In the genomic region with DNA sequence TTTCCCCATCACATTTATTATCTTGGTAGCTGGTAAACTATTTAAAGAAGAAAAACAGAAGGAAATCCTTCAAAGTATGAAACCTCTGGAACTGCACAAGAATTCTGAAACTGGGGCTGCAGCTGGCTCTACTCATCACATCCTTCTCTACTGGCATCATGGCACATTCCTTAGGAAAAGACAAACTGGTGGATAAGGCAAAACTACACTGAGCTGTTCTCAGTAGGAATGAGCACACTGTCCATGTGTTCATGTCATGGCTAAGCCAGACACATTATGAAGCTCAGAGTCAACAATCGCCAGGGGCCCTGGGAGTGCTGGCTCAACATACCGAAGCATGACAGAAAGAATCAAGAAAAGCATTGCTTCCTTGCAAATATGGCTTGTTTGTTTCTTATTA, we compare ENCODE assay signal across 18 cellular contexts.
DNase-seq lines count a peak whose midpoint lies in the region; ATAC-seq, FAIRE-seq and TF ChIP-seq lines count a peak whose summit lies in the region.
"Had no signal": no experiment of that assay in that cellular context is flagged by ENCODE, and none has a peak within 500 bp of the region (broad histone marks: within the 10 kb centered on the region; RNA-seq: fewer than 3 reads in every experiment).

No MANE protein-coding gene starts in this region.

- H3K9me3 Mint-ChIP-seq in endodermal cell: peaks cover 9% of the 10 kb centered on the region
- peaks cover 29% of the 10 kb centered on the region for H3K9me3 Mint-ChIP-seq in nephron
- H3K9me3 Mint-ChIP-seq in activated T-cell treated with anti-CD3 and anti-CD28 coated beads, Interleukin-2, amount 50 U/mL, for 4 hours: peaks cover 6% of the 10 kb centered on the region
- H3K9me3 Mint-ChIP-seq in mesothelial cell of epicardium: peaks cover 41% of the 10 kb centered on the region

- H3K36me3 Mint-ChIP-seq in endodermal cell (ENCODE audit: low read depth) (no peaks in the 10 kb centered on the region), nephron (ENCODE audit: low read depth) (no peaks in the 10 kb centered on the region), mesothelial cell of epicardium (no peaks in the 10 kb centered on the region)
- H3K36me3 Mint-ChIP-seq in activated T-cell treated with anti-CD3 and anti-CD28 coated beads, Interleukin-2, amount 50 U/mL, for 4 hours (ENCODE audit: insufficient read depth): no peaks in the 10 kb centered on the region
- H3K36me3 Mint-ChIP-seq: CD14-positive monocyte; CD4-positive, alpha-beta memory T cell had no signal

- H3K27me3 ChIP-seq in endodermal cell (ENCODE audit: control insufficient read depth, insufficient read depth, low read length, poor library complexity, severe bottlenecking): no peaks in the 10 kb centered on the region
- no peaks in the 10 kb centered on the region for H3K27me3 ChIP-seq in small intestine (ENCODE audit: control insufficient read depth in 2 of 2, insufficient read depth in 2 of 2, low read length in 2 of 2)
- H3K27me3 ChIP-seq: BLaER1 had no signal

- H3K9ac ChIP-seq in endodermal cell (ENCODE audit: extremely low read depth, low read length, poor library complexity, severe bottlenecking): no peak overlapping the region
- H3K9ac ChIP-seq: BLaER1 had no signal

- no peaks in the 10 kb centered on the region for H3K4me1 Mint-ChIP-seq in endodermal cell
- H3K4me1 Mint-ChIP-seq in nephron: peaks cover 14% of the 10 kb centered on the region
- H3K4me1 Mint-ChIP-seq in activated T-cell treated with anti-CD3 and anti-CD28 coated beads, Interleukin-2, amount 50 U/mL, for 4 hours (ENCODE audit: low read depth): no peaks in the 10 kb centered on the region
- H3K4me1 Mint-ChIP-seq in mesothelial cell of epicardium: no peaks in the 10 kb centered on the region
- H3K4me1 Mint-ChIP-seq: CD14-positive monocyte; CD4-positive, alpha-beta memory T cell had no signal

- WGBS in endodermal cell (ENCODE audit: insufficient coverage in 1 of 2, insufficient read length in 1 of 2), 2 experiments: 88% methylated on average over 2 of the region's 2 CpGs; no CpG with 5 or more reads in 1 of the 2 experiments
- WGBS in small intestine, 3 donors: 74 to 86% (median 75%) methylated on average over 2 of the region's 2 CpGs

- no peaks in the 10 kb centered on the region for H3K36me3 ChIP-seq in endodermal cell (ENCODE audit: control insufficient read depth, insufficient read depth, low read length)
- no peaks in the 10 kb centered on the region for H3K36me3 ChIP-seq in small intestine (ENCODE audit: control insufficient read depth in 2 of 2, insufficient read depth in 2 of 2, low read length in 2 of 2)
- H3K36me3 ChIP-seq: BLaER1 had no signal

- ATAC-seq in activated T-cell treated with anti-CD3 and anti-CD28 coated beads, Interleukin-2, amount 50 U/mL, for 4 hours: no peak
- ATAC-seq: HepG2 had no signal

- TF ChIP-seq POLR2A in GM12892 (IDR thresholded peaks at IDR 0.05; ENCODE audit: low read depth, low read length): no peak

- H3K27ac ChIP-seq in endodermal cell (ENCODE audit: low read depth, low read length) (peak overlapping the region; percentile 67), small intestine (ENCODE audit: low read depth in 1 of 2, low read length in 1 of 2) (no peak overlapping the region)
- H3K27ac ChIP-seq: BLaER1 had no signal

- no peak for DNase-seq in GM12892 (ENCODE audit: insufficient read length)
- DNase-seq in NCI-H69 (lab: John Stamatoyannopoulos, UW): peak; percentile 24
- no peak for DNase-seq in endodermal cell
- DNase-seq in DMS53 (lab: John Stamatoyannopoulos, UW): no peak
- no peak for DNase-seq in activated T-cell treated with anti-CD3 and anti-CD28 coated beads, Interleukin-2, amount 50 U/mL, for 4 hours
- DNase-seq in mesothelial cell of epicardium (ENCODE audit: low spot score in 2 of 2, unreplicated experiment in 2 of 2): no peak
- DNase-seq in small intestine: no peak
- DNase-seq: 8988T; CD4-positive, alpha-beta memory T cell; DMS153; DMS79 treated with DMSO at 0.1 percent for 48 hours; GF-D8; H9 had no signal

- H3K4me3 Mint-ChIP-seq in endodermal cell (no peak overlapping the region), nephron (no peak overlapping the region), mesothelial cell of epicardium (no peak overlapping the region)
- H3K4me3 Mint-ChIP-seq in activated T-cell treated with anti-CD3 and anti-CD28 coated beads, Interleukin-2, amount 50 U/mL, for 4 hours: no peak overlapping the region
- H3K4me3 Mint-ChIP-seq: CD14-positive monocyte; CD4-positive, alpha-beta memory T cell; H9 had no signal

- no peaks in the 10 kb centered on the region for H3K4me1 ChIP-seq in endodermal cell (ENCODE audit: control insufficient read depth, insufficient read depth, low read length)
- H3K4me1 ChIP-seq in small intestine (ENCODE audit: control insufficient read depth in 2 of 2, insufficient read depth in 1 of 2, low read depth in 1 of 2, low read length in 1 of 2): no peaks in the 10 kb centered on the region
- H3K4me1 ChIP-seq: BLaER1 had no signal

- no peaks in the 10 kb centered on the region for H3K27me3 Mint-ChIP-seq in endodermal cell (ENCODE audit: insufficient read depth)
- no peaks in the 10 kb centered on the region for H3K27me3 Mint-ChIP-seq in nephron (ENCODE audit: low read depth)
- no peaks in the 10 kb centered on the region for H3K27me3 Mint-ChIP-seq in activated T-cell treated with anti-CD3 and anti-CD28 coated beads, Interleukin-2, amount 50 U/mL, for 4 hours (ENCODE audit: low read depth)
- peaks cover 4% of the 10 kb centered on the region for H3K27me3 Mint-ChIP-seq in mesothelial cell of epicardium (ENCODE audit: low read depth)
- H3K27me3 Mint-ChIP-seq: CD4-positive, alpha-beta memory T cell had no signal

- no peaks in the 10 kb centered on the region for H3K9me3 ChIP-seq in endodermal cell (ENCODE audit: control insufficient read depth, low read length)
- no peaks in the 10 kb centered on the region for H3K9me3 ChIP-seq in small intestine (ENCODE audit: control insufficient read depth, low read depth)

- TF ChIP-seq CTCF in endodermal cell (conservative IDR thresholded peaks at IDR 0.05) (no peak), nephron (IDR thresholded peaks at IDR 0.05; ENCODE audit: unreplicated experiment in 3 of 3) (no peak), mesothelial cell of epicardium (IDR thresholded peaks at IDR 0.05; ENCODE audit: unreplicated experiment) (no peak)

- H3K4me3 ChIP-seq in endodermal cell (ENCODE audit: low read length): no peak overlapping the region
- H3K4me3 ChIP-seq in small intestine (ENCODE audit: low read depth in 1 of 2, low read length in 2 of 2): no peak overlapping the region
- H3K4me3 ChIP-seq: BLaER1 had no signal

- peak; percentile 38 for FAIRE-seq in GM12892 (lab: Jason Lieb, UNC)
- no peak for FAIRE-seq in small intestine (lab: Jason Lieb, UNC)
- FAIRE-seq: H1, HepG2 had no signal

- H3K27ac Mint-ChIP-seq in endodermal cell (no peak overlapping the region), nephron (peak overlapping the region; percentile 1 to 37 (median 8)), mesothelial cell of epicardium (no peak overlapping the region)
- H3K27ac Mint-ChIP-seq: CD14-positive monocyte; CD4-positive, alpha-beta memory T cell; H9 had no signal

Comparison
In these comparisons a context has a peak if more than half of its experiments do, and no peak if none do; other contexts are left out.
1. H3K27ac Mint-ChIP-seq: peak in nephron (3 of 3); none in endodermal cell (single experiment) and mesothelial cell of epicardium (single experiment).